Comparison of ENCODE assay signal across 8 cellular contexts in the genomic region with DNA sequence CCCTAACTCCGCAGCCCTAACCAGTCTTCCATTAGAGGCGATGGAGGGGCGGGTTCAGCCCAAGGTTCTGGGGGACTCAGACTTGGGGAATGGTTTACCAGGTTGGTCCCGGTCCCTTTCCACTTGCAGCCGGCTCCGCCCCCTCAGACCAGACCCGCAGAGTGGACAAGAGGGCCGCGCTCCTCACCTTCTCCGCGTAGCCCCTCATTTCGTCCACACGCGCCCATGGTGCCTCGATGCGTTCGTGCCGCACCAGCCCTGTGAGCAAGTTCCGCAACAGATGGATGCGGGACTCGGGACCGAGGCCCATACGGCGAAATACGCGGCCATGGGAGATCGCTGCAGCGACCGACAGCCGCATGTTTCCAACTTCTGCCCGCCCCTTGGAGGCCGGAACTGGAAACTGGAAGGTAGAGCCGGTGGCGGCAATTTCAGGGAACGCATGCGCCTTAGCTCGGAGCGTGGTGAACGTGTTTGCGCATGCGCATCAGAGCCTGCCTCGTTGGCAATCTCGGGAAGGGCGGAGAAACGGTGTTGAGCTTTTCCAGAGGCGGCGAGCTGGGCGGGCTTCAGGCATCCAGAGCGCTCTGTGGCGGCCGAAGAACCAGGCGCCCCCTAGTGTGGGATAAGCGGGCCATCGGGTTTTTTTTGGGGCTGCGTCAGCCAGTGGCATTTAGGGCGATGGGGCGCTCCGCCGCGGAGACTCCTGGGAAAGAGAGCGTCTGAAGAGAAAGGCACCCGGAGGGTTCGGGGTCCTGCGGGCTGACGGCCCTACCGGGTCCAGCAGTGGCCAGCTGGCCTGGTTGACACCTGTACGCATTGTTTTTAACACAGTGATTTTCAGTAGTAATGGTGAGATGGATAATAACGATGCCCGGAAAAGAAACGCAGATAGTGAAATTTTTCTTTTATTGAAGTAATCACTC. TPM values are rescaled to one million over a fixed set of nuclear protein-coding genes. Genes with fewer than 3 reads are reported as not detected.
A peak's percentile ranks its signal among the peaks of the same experiment; 100 is the strongest.
DNase-seq lines count a peak whose midpoint lies in the region; ATAC-seq and TF ChIP-seq lines count a peak whose summit lies in the region.

Gene MRPL17 (minus strand): TSS at position 405 of the 926 bp plus-strand sequence. CDS start 44 bp downstream, at position 361.

- TF ChIP-seq CTCF in VCaP (conservative IDR thresholded peaks at IDR 0.05): peak; percentile 93
- TF ChIP-seq CTCF in breast epithelium (IDR thresholded peaks at IDR 0.05): peak; percentile 91 to 97 (median 91)

- H3K9me3 ChIP-seq in breast epithelium (no peaks in the 10 kb centered on the region), iPS-18c (ENCODE audit: control insufficient read depth, insufficient read depth, low read length) (no peaks in the 10 kb centered on the region), skeletal muscle tissue (ENCODE audit: control insufficient read depth in 3 of 3, low read length in 3 of 3) (no peaks in the 10 kb centered on the region)

- H3K4me1 ChIP-seq in breast epithelium (no peaks in the 10 kb centered on the region), skeletal muscle tissue (ENCODE audit: control insufficient read depth in 3 of 3, insufficient read depth in 3 of 3, low read length in 3 of 3) (peaks cover 10 to 17% (median 12%) of the 10 kb centered on the region in 3 donors)

- H3K27me3 ChIP-seq in breast epithelium: no peaks in the 10 kb centered on the region
- no peaks in the 10 kb centered on the region for H3K27me3 ChIP-seq in skeletal muscle tissue (ENCODE audit: control insufficient read depth in 3 of 3, insufficient read depth in 3 of 3, low read length in 3 of 3)

- ATAC-seq in GM18873 (IDR thresholded peaks at IDR 0.05; ENCODE audit: low FRiP score, unreplicated experiment): peak; percentile 93
- peak; percentile 94 for ATAC-seq in HG03139 (IDR thresholded peaks at IDR 0.05; ENCODE audit: unreplicated experiment)

- intact Hi-C loops in breast epithelium (cut with DNase I; ENCODE audit: low total_unique reads): no loop called here

- H3K27ac ChIP-seq in VCaP (peak within 1 kb of the TSS; percentile 88), breast epithelium (peak within 1 kb of the TSS; percentile 91 to 94), skeletal muscle tissue (ENCODE audit: low read depth, low read length) (peak within 1 kb of the TSS; percentile 81)

- H3K36me3 ChIP-seq in breast epithelium: no peaks in the 10 kb centered on the region
- H3K36me3 ChIP-seq in skeletal muscle tissue (ENCODE audit: control insufficient read depth in 3 of 3, insufficient read depth in 3 of 3, low read length in 3 of 3): peaks cover 0 to 12% (median 4%) of the 10 kb centered on the region in 3 donors

- peak; percentile 28 for TF ChIP-seq POLR2A in breast epithelium (IDR thresholded peaks at IDR 0.05)

- peak within 1 kb of the TSS; percentile 89 to 94 (median 90) for H3K9ac ChIP-seq in skeletal muscle tissue (ENCODE audit: low read depth in 1 of 3, low read length in 3 of 3)

- DNase-seq in AG08395 (ENCODE audit: low spot score): peak; percentile 100
- peak; percentile 98 for DNase-seq in NCI-H2196 treated with DMSO at 0.1 percent for 48 hours (lab: John Stamatoyannopoulos, UW; ENCODE audit: unreplicated experiment)
- DNase-seq in breast epithelium (ENCODE audit: low spot score in 2 of 2): peak; percentile 98

- H3K4me3 ChIP-seq in breast epithelium: peak within 1 kb of the TSS; percentile 83 to 86 (median 85)
- H3K4me3 ChIP-seq in iPS-18c (ENCODE audit: insufficient read depth, low read depth, low read length): peak within 1 kb of the TSS; percentile 96
- peak within 1 kb of the TSS; percentile 83 to 98 (median 95) for H3K4me3 ChIP-seq in skeletal muscle tissue (ENCODE audit: low read length in 3 of 3)

RNA-seq across cellular contexts. Expression of gene MRPL17, which starts in this region (rescaled TPM):
- total RNA-seq in breast epithelium: 10 to 100 TPM; 16.8 to 25.2 (median 18.9) TPM
- total RNA-seq in skeletal muscle tissue: 33.9 TPM

Comparison
In these comparisons a context has a peak if more than half of its experiments do, and no peak if none do; other contexts are left out.
1. Peak in every context shown above with its lines: DNase-seq, ATAC-seq, H3K4me3 ChIP-seq and H3K27ac ChIP-seq.